8 cellular contexts compared by ENCODE assay signal in genomic region chr11:111846640-111847039, GRCh38. TPM values are rescaled to one million over a fixed set of nuclear protein-coding genes. Genes with fewer than 3 reads are reported as not detected.
DNase-seq lines count a peak whose midpoint lies in the region; ATAC-seq lines count a peak whose summit lies in the region.

No MANE protein-coding gene starts in this region.

- intact Hi-C loops in activated T-helper 1 cell treated with anti-CD3 and anti-CD28 coated beads, Interleukin-12 subunit alpha, Interleukin-12 subunit beta, Interleukin-2, Interleukin-4 antibody, amounts not matched to agents 30 ng/mL and 10 ng/mL and 1 ng/mL, durations not matched to agents 14 hours and 24 hours and 36 hours (cut with micrococcal nuclease): no loop called here

- no peaks in the 10 kb centered on the region for H3K9me3 Mint-ChIP-seq in activated naive CD4-positive, alpha-beta T cell treated with anti-CD3 and anti-CD28 coated beads, Interleukin-2, amount 10 ng/mL, durations not matched to agents 7 days and 5 days
- no peaks in the 10 kb centered on the region for H3K9me3 Mint-ChIP-seq in activated T-helper 1 cell treated with anti-CD3 and anti-CD28 coated beads, Interleukin-12 subunit alpha, Interleukin-12 subunit beta, Interleukin-2, Interleukin-4 antibody, amounts not matched to agents 30 ng/mL and 10 ng/mL and 1 ng/mL, durations not matched to agents 14 hours and 24 hours and 36 hours

- H3K4me1 Mint-ChIP-seq in activated naive CD4-positive, alpha-beta T cell treated with anti-CD3 and anti-CD28 coated beads, Interleukin-2, amount 10 ng/mL, durations not matched to agents 7 days and 5 days: no peaks in the 10 kb centered on the region
- no peaks in the 10 kb centered on the region for H3K4me1 Mint-ChIP-seq in activated T-helper 1 cell treated with anti-CD3 and anti-CD28 coated beads, Interleukin-12 subunit alpha, Interleukin-12 subunit beta, Interleukin-2, Interleukin-4 antibody, amounts not matched to agents 30 ng/mL and 10 ng/mL and 1 ng/mL, durations not matched to agents 14 hours and 24 hours and 36 hours (ENCODE audit: low read depth)

- ATAC-seq in HG03108 (IDR thresholded peaks at IDR 0.05; ENCODE audit: unreplicated experiment): no peak

- H3K27ac Mint-ChIP-seq in activated naive CD4-positive, alpha-beta T cell treated with anti-CD3 and anti-CD28 coated beads, Interleukin-2, amount 10 ng/mL, durations not matched to agents 7 days and 5 days: no peak overlapping the region
- no peak overlapping the region for H3K27ac Mint-ChIP-seq in activated T-helper 1 cell treated with anti-CD3 and anti-CD28 coated beads, Interleukin-12 subunit alpha, Interleukin-12 subunit beta, Interleukin-2, Interleukin-4 antibody, amounts not matched to agents 30 ng/mL and 10 ng/mL and 1 ng/mL, durations not matched to agents 14 hours and 24 hours and 36 hours

- no peak overlapping the region for H3K4me3 Mint-ChIP-seq in activated naive CD4-positive, alpha-beta T cell treated with anti-CD3 and anti-CD28 coated beads, Interleukin-2, amount 10 ng/mL, durations not matched to agents 7 days and 5 days
- no peak overlapping the region for H3K4me3 Mint-ChIP-seq in activated T-helper 1 cell treated with anti-CD3 and anti-CD28 coated beads, Interleukin-12 subunit alpha, Interleukin-12 subunit beta, Interleukin-2, Interleukin-4 antibody, amounts not matched to agents 30 ng/mL and 10 ng/mL and 1 ng/mL, durations not matched to agents 14 hours and 24 hours and 36 hours

- CTCF ChIA-PET in activated naive CD4-positive, alpha-beta T cell treated with anti-CD3 and anti-CD28 coated beads, Interleukin-2, amount 10 ng/mL, durations not matched to agents 7 days and 5 days (lab: Charles Lee): interaction anchor here (0.7 to 2.1 kb wide), 4 partner anchors 29 to 260 kb away, joined by 3 to 6 read pairs (median 3); no protein-coding TSS in a partner anchor

- H3K36me3 Mint-ChIP-seq in activated naive CD4-positive, alpha-beta T cell treated with anti-CD3 and anti-CD28 coated beads, Interleukin-2, amount 10 ng/mL, durations not matched to agents 7 days and 5 days: peaks cover 19% of the 10 kb centered on the region
- peaks cover 22% of the 10 kb centered on the region for H3K36me3 Mint-ChIP-seq in activated T-helper 1 cell treated with anti-CD3 and anti-CD28 coated beads, Interleukin-12 subunit alpha, Interleukin-12 subunit beta, Interleukin-2, Interleukin-4 antibody, amounts not matched to agents 30 ng/mL and 10 ng/mL and 1 ng/mL, durations not matched to agents 14 hours and 24 hours and 36 hours (ENCODE audit: low read depth)

- in situ Hi-C loops in G401 (cut with HindIII; ENCODE audit: low sequenced_read_pairs): no loop called here

- peak; percentile 32 for DNase-seq in G401 (ENCODE audit: low spot score)
- peak; percentile 12 for DNase-seq in NOMO-1 treated with dmso at 0.1 percent for 144 hours (lab: John Stamatoyannopoulos, UW; ENCODE audit: unreplicated experiment)
- peak; percentile 31 for DNase-seq in fibroblast of gingiva (ENCODE audit: low read depth)
- DNase-seq in putamen (ENCODE audit: low spot score): peak; percentile 85
- no peak for DNase-seq in activated naive CD4-positive, alpha-beta T cell treated with anti-CD3 and anti-CD28 coated beads, Interleukin-2, amount 10 ng/mL, durations not matched to agents 7 days and 5 days
- DNase-seq in activated T-helper 1 cell treated with anti-CD3 and anti-CD28 coated beads, Interleukin-12 subunit alpha, Interleukin-12 subunit beta, Interleukin-2, Interleukin-4 antibody, amounts not matched to agents 30 ng/mL and 10 ng/mL and 1 ng/mL, durations not matched to agents 14 hours and 24 hours and 36 hours (ENCODE audit: low spot score): no peak
- no peak for DNase-seq in NCI-H1930 (lab: John Stamatoyannopoulos, UW)

- no peaks in the 10 kb centered on the region for H3K27me3 Mint-ChIP-seq in activated naive CD4-positive, alpha-beta T cell treated with anti-CD3 and anti-CD28 coated beads, Interleukin-2, amount 10 ng/mL, durations not matched to agents 7 days and 5 days
- no peaks in the 10 kb centered on the region for H3K27me3 Mint-ChIP-seq in activated T-helper 1 cell treated with anti-CD3 and anti-CD28 coated beads, Interleukin-12 subunit alpha, Interleukin-12 subunit beta, Interleukin-2, Interleukin-4 antibody, amounts not matched to agents 30 ng/mL and 10 ng/mL and 1 ng/mL, durations not matched to agents 14 hours and 24 hours and 36 hours (ENCODE audit: insufficient read depth)

RNA-seq across cellular contexts. Expression of gene ALG9, which starts 24.7 kb away (rescaled TPM):
- total RNA-seq in G401 (2014; rRNA removed; shearing (Covaris generic)): 55.8 and 71.4 TPM in 2 replicates
- 29.3 and 31.8 TPM in 2 replicates for total RNA-seq in activated T-helper 1 cell treated with anti-CD3 and anti-CD28 coated beads, Interleukin-12 subunit alpha, Interleukin-12 subunit beta, Interleukin-2, Interleukin-4 antibody, amounts not matched to agents 30 ng/mL and 10 ng/mL and 1 ng/mL, durations not matched to agents 14 hours and 24 hours and 36 hours

RNA-seq across cellular contexts. Expression of gene FDXACB1, which starts 32.3 kb away (rescaled TPM):
- total RNA-seq in G401 (2014; rRNA removed; shearing (Covaris generic)): 0.68 and 3.0 TPM in 2 replicates
- 7.9 and 9.4 TPM in 2 replicates for total RNA-seq in activated T-helper 1 cell treated with anti-CD3 and anti-CD28 coated beads, Interleukin-12 subunit alpha, Interleukin-12 subunit beta, Interleukin-2, Interleukin-4 antibody, amounts not matched to agents 30 ng/mL and 10 ng/mL and 1 ng/mL, durations not matched to agents 14 hours and 24 hours and 36 hours

RNA-seq across cellular contexts. Expression of gene CFAP68, which starts 32.7 kb away (rescaled TPM):
- total RNA-seq in G401 (2014; rRNA removed; shearing (Covaris generic)): 41.0 and 66.8 TPM in 2 replicates
- total RNA-seq in activated T-helper 1 cell treated with anti-CD3 and anti-CD28 coated beads, Interleukin-12 subunit alpha, Interleukin-12 subunit beta, Interleukin-2, Interleukin-4 antibody, amounts not matched to agents 30 ng/mL and 10 ng/mL and 1 ng/mL, durations not matched to agents 14 hours and 24 hours and 36 hours: 17.7 and 22.3 TPM in 2 replicates

Comparison
In these comparisons a context has a peak if more than half of its experiments do, and no peak if none do; other contexts are left out.
1. DNase-seq: peak in G401 (single experiment), NOMO-1 treated with dmso at 0.1 percent for 144 hours (single experiment), fibroblast of gingiva (single experiment) and putamen (single experiment); none in activated naive CD4-positive, alpha-beta T cell treated with anti-CD3 and anti-CD28 coated beads, Interleukin-2, amount 10 ng/mL, durations not matched to agents 7 days and 5 days (single experiment), activated T-helper 1 cell treated with anti-CD3 and anti-CD28 coated beads, Interleukin-12 subunit alpha, Interleukin-12 subunit beta, Interleukin-2, Interleukin-4 antibody, amounts not matched to agents 30 ng/mL and 10 ng/mL and 1 ng/mL, durations not matched to agents 14 hours and 24 hours and 36 hours (single experiment) and NCI-H1930 (0 of 2).